ENCODE assay signal across 20 cellular contexts in the genomic region with DNA sequence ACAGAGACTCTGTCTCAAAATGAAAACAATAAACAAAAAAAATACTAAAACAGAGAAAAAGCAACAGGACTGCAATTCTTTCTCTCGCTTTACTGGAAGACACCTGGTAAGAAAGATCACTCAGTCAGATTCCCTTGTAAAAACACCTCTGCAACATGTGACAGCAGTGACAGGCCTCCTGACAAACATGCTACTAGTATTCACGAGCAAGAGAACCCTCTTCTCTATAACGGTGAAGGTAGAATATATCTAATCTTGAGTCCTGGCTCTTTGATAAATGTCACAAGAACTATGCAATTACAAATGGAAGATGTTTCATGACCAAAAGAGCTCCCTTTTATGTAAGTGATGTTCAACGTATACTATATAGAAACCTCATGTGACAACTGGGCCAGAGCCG.
"Had no signal": no experiment of that assay in that cellular context is flagged by ENCODE, and none has a peak within 500 bp of the region (broad histone marks: within the 10 kb centered on the region; RNA-seq: fewer than 3 reads in every experiment).

No MANE protein-coding gene starts in this region.

- DNase-seq: Kasumi-1, MV-4-11, NCI-H1048, NCI-H1105, NCI-H1436, NCI-H2029, NCI-H2081 treated with DMSO at 0.1 percent for 48 hours, NCI-H226, NCI-H446, NCI-H510A, NCI-H524 treated with DMSO at 0.1 percent for 48 hours, NCI-H69, NCI-H774, Right ventricle myocardium superior, RPMI8226, SIG-M5, SW 1271, T-cell had no signal

- H3K36me3 Mint-ChIP-seq: IgD-negative memory B cell, T-cell had no signal

- H3K4me3 Mint-ChIP-seq: IgD-negative memory B cell, T-cell had no signal

- H3K4me1 Mint-ChIP-seq: T-cell had no signal

- H3K27ac Mint-ChIP-seq: IgD-negative memory B cell, T-cell had no signal

- H3K27me3 Mint-ChIP-seq: IgD-negative memory B cell, T-cell had no signal

- ATAC-seq: K562, T-cell had no signal
